Comparison of ENCODE assay signal across 10 cellular contexts in genomic region chr19:11479470-11480080, GRCh38. TPM values are rescaled to one million over a fixed set of nuclear protein-coding genes. Genes with fewer than 3 reads are reported as not detected.
DNase-seq lines count a peak whose midpoint lies in the region; ATAC-seq and TF ChIP-seq lines count a peak whose summit lies in the region.
"Had no signal": no experiment of that assay in that cellular context is flagged by ENCODE, and none has a peak within 500 bp of the region (broad histone marks: within the 10 kb centered on the region; RNA-seq: fewer than 3 reads in every experiment).

No MANE protein-coding gene starts in this region.

- no peak overlapping the region for H3K4me3 Mint-ChIP-seq in activated CD4-positive, alpha-beta memory T cell treated with anti-CD3 and anti-CD28 coated beads for 36 hours

- H3K4me3 ChIP-seq in suprapubic skin, result peak overlapping the region; percentile 28

- H3K27me3 Mint-ChIP-seq in activated CD4-positive, alpha-beta memory T cell treated with anti-CD3 and anti-CD28 coated beads for 36 hours, result peaks cover 17% of the 10 kb centered on the region

- ATAC-seq in HG03354 (IDR thresholded peaks at IDR 0.05; ENCODE audit: poor library complexity, severe bottlenecking, unreplicated experiment), result no peak
- no peak for ATAC-seq in GM19328 (IDR thresholded peaks at IDR 0.05; ENCODE audit: unreplicated experiment)
- ATAC-seq: T-cell had no signal

- CTCF ChIA-PET in activated CD4-positive, alpha-beta memory T cell treated with anti-CD3 and anti-CD28 coated beads for 36 hours (lab: Charles Lee), result interaction anchor here (0.6 kb wide), 1 partner anchor 78 kb away, joined by 5 read pairs; no protein-coding TSS in a partner anchor

- no peak overlapping the region for H3K27ac ChIP-seq in suprapubic skin

- peaks cover 19% of the 10 kb centered on the region for H3K4me1 Mint-ChIP-seq in activated CD4-positive, alpha-beta memory T cell treated with anti-CD3 and anti-CD28 coated beads for 36 hours (ENCODE audit: low read depth)

- H3K9me3 Mint-ChIP-seq in activated CD4-positive, alpha-beta memory T cell treated with anti-CD3 and anti-CD28 coated beads for 36 hours, result no peaks in the 10 kb centered on the region
- H3K9me3 Mint-ChIP-seq: T-cell had no signal

- no peak for TF ChIP-seq CTCF in GM13977 (IDR thresholded peaks at IDR 0.05; ENCODE audit: extremely low read depth, insufficient read depth, missing control alignments)
- no peak for TF ChIP-seq CTCF in suprapubic skin (IDR thresholded peaks at IDR 0.05)

- DNase-seq in AG08396 (ENCODE audit: low spot score), result peak; percentile 60
- peak; percentile 65 for DNase-seq in GM13977 (ENCODE audit: low spot score)
- DNase-seq in activated CD4-positive, alpha-beta memory T cell treated with anti-CD3 and anti-CD28 coated beads for 36 hours, result peak; percentile 59
- peak in 44 of 51 donors; percentile 8 to 88 (median 63) for DNase-seq in hypothalamus (lab: John Stamatoyannopoulos, UW)
- no peak for DNase-seq in suprapubic skin (ENCODE audit: low spot score in 2 of 2)
- no peak for DNase-seq in mucosa of gallbladder (ENCODE audit: low spot score)

- in situ Hi-C loops in GM13977 (cut with MboI; ENCODE audit: low pct_unique_long_range_greater_than_20kb, low sequenced_read_pairs, unreplicated experiment), result no loop called here

- intact Hi-C loops in activated CD4-positive, alpha-beta memory T cell treated with anti-CD3 and anti-CD28 coated beads for 36 hours (cut with micrococcal nuclease), result no loop called here

- WGBS in suprapubic skin, result 38% methylated on average over 19 of the region's 74 CpGs

- peaks cover 8% of the 10 kb centered on the region for H3K36me3 ChIP-seq in suprapubic skin

- H3K36me3 Mint-ChIP-seq in activated CD4-positive, alpha-beta memory T cell treated with anti-CD3 and anti-CD28 coated beads for 36 hours, result peaks cover 7% of the 10 kb centered on the region

- no peak for TF ChIP-seq EP300 in suprapubic skin (IDR thresholded peaks at IDR 0.05)

- peaks cover 46% of the 10 kb centered on the region for H3K27me3 ChIP-seq in suprapubic skin

- H3K4me1 ChIP-seq in suprapubic skin, result peaks cover 44% of the 10 kb centered on the region

- POLR2A ChIA-PET in activated CD4-positive, alpha-beta memory T cell treated with anti-CD3 and anti-CD28 coated beads for 36 hours (lab: Charles Lee), result no interaction called here

- no peaks in the 10 kb centered on the region for H3K9me3 ChIP-seq in suprapubic skin

- TF ChIP-seq POLR2A in suprapubic skin (IDR thresholded peaks at IDR 0.05), result no peak

- no peak overlapping the region for H3K27ac Mint-ChIP-seq in activated CD4-positive, alpha-beta memory T cell treated with anti-CD3 and anti-CD28 coated beads for 36 hours

RNA-seq across cellular contexts. Expression of gene ELAVL3, which starts 1.3 kb away (rescaled TPM):
- not detected for total RNA-seq in activated CD4-positive, alpha-beta memory T cell treated with anti-CD3 and anti-CD28 coated beads for 36 hours
- total RNA-seq in suprapubic skin, result not detected
- 0.20 TPM for total RNA-seq in mucosa of gallbladder
- total RNA-seq: subcutaneous adipose tissue had no signal

RNA-seq across cellular contexts. Expression of gene ZNF653, which starts 26.1 kb away (rescaled TPM):
- total RNA-seq in activated CD4-positive, alpha-beta memory T cell treated with anti-CD3 and anti-CD28 coated beads for 36 hours, result 10 to 100 TPM in 1 of 2 experiments, 1 to 10 TPM in 1; 8.4 to 10.3 TPM
- 10 to 100 TPM; 10.1 to 19.1 (median 11.8) TPM for total RNA-seq in suprapubic skin
- total RNA-seq in mucosa of gallbladder, result 13.8 TPM

RNA-seq across cellular contexts. Expression of gene PRKCSH, which starts 44.1 kb away (rescaled TPM):
- 100 to 1,000 TPM; 260 to 264 TPM for total RNA-seq in activated CD4-positive, alpha-beta memory T cell treated with anti-CD3 and anti-CD28 coated beads for 36 hours
- total RNA-seq in suprapubic skin (100 to 1,000 TPM; 119 to 164 (median 124) TPM), mucosa of gallbladder (357 TPM)

RNA-seq across cellular contexts. Expression of gene ODAD3, which starts 44.7 kb away (rescaled TPM):
- under 1 TPM; 0.15 to 0.26 TPM for total RNA-seq in activated CD4-positive, alpha-beta memory T cell treated with anti-CD3 and anti-CD28 coated beads for 36 hours
- 1 to 10 TPM in 1 of 4 donors, under 1 TPM in 2, not detected in 1; 0.23 to 1.0 (median 0.48) TPM for total RNA-seq in suprapubic skin
- 1.4 TPM for total RNA-seq in mucosa of gallbladder

RNA-seq across cellular contexts. Expression of gene ECSIT, which starts 49.4 kb away (rescaled TPM):
- 10 to 100 TPM; 34.9 to 36.6 TPM for total RNA-seq in activated CD4-positive, alpha-beta memory T cell treated with anti-CD3 and anti-CD28 coated beads for 36 hours
- 10 to 100 TPM; 40.4 to 65.7 (median 57.8) TPM for total RNA-seq in suprapubic skin
- total RNA-seq in mucosa of gallbladder, result 52.9 TPM

Comparison
In these comparisons a context has a peak if more than half of its experiments do, and no peak if none do; other contexts are left out.
1. DNase-seq: peak in AG08396 (single experiment), GM13977 (single experiment), activated CD4-positive, alpha-beta memory T cell treated with anti-CD3 and anti-CD28 coated beads for 36 hours (single experiment) and hypothalamus (44 of 51); none in suprapubic skin (0 of 2) and mucosa of gallbladder (single experiment).